ENCODE assay signal across 10 cellular contexts in genomic region chr1:101241485-101242225, GRCh38. TPM values are rescaled to one million over a fixed set of nuclear protein-coding genes. Genes with fewer than 3 reads are reported as not detected.
A peak's percentile ranks its signal among the peaks of the same experiment; 100 is the strongest.
DNase-seq lines count a peak whose midpoint lies in the region; ATAC-seq and TF ChIP-seq lines count a peak whose summit lies in the region.
"Had no signal": no experiment of that assay in that cellular context is flagged by ENCODE, and none has a peak within 500 bp of the region (broad histone marks: within the 10 kb centered on the region; RNA-seq: fewer than 3 reads in every experiment).

No MANE protein-coding gene starts in this region.

- peak overlapping the region; percentile 67 to 96 (median 84) for H3K27ac Mint-ChIP-seq in naive thymus-derived CD8-positive, alpha-beta T cell

- H3K79me2 ChIP-seq in OCI-LY3 (ENCODE audit: low read length) = no peaks in the 10 kb centered on the region

- ATAC-seq in GM18861 (IDR thresholded peaks at IDR 0.05; ENCODE audit: unreplicated experiment) (peak; percentile 29), GM21576 (IDR thresholded peaks at IDR 0.05; ENCODE audit: unreplicated experiment) (peak; percentile 38), HG03520 (IDR thresholded peaks at IDR 0.05; ENCODE audit: unreplicated experiment) (no peak)
- ATAC-seq in naive thymus-derived CD8-positive, alpha-beta T cell = no peak
- ATAC-seq: left cardiac atrium had no signal

- no peak overlapping the region for H3K9ac ChIP-seq in OCI-LY3 (ENCODE audit: low read length)

- peak overlapping the region in 9 of 10 donors; percentile 56 to 100 (median 77) for H3K4me3 Mint-ChIP-seq in naive thymus-derived CD8-positive, alpha-beta T cell
- H3K4me3 Mint-ChIP-seq: stimulated activated naive B cell treated with anti-CD40 and anti-IgM and Interleukin-4, amounts not matched to agents 10 μg/mL and 1 μg/mL and 100 μg/mL, for 72 hours had no signal

- peaks cover 31 to 79% (median 71%) of the 10 kb centered on the region in 4 donors for H3K4me1 Mint-ChIP-seq in naive thymus-derived CD8-positive, alpha-beta T cell

- H3K36me3 ChIP-seq in OCI-LY3 (replicated peaks; ENCODE audit: low read depth, low read length) = no peaks in the 10 kb centered on the region

- H2AFZ ChIP-seq in OCI-LY3 (ENCODE audit: low read depth, low read length) = no peak overlapping the region

- no peak overlapping the region for H3K4me3 ChIP-seq in OCI-LY3 (ENCODE audit: low read length)

- no peaks in the 10 kb centered on the region for H3K9me3 ChIP-seq in OCI-LY3 (ENCODE audit: insufficient read depth, low read length)

- H3K9me3 Mint-ChIP-seq in naive thymus-derived CD8-positive, alpha-beta T cell = peaks cover 0 to under 1% (median 0%) of the 10 kb centered on the region in 9 donors
- H3K9me3 Mint-ChIP-seq: stimulated activated naive B cell treated with anti-CD40 and anti-IgM and Interleukin-4, amounts not matched to agents 10 μg/mL and 1 μg/mL and 100 μg/mL, for 72 hours had no signal

- POLR2A ChIA-PET in naive thymus-derived CD8-positive, alpha-beta T cell (lab: Charles Lee) = interaction anchor here (1.0 to 9.9 kb wide), 5 partner anchors 10 to 316 kb away, joined by 5 to 240 read pairs (median 91); no protein-coding TSS in a partner anchor

- peaks cover 41% of the 10 kb centered on the region for H3K4me1 ChIP-seq in OCI-LY3 (ENCODE audit: low read length)

- H3K27ac ChIP-seq in OCI-LY3 (ENCODE audit: low read length) = no peak overlapping the region

- H3K27me3 Mint-ChIP-seq in naive thymus-derived CD8-positive, alpha-beta T cell = no peaks in the 10 kb centered on the region
- H3K27me3 Mint-ChIP-seq: stimulated activated naive B cell treated with anti-CD40 and anti-IgM and Interleukin-4, amounts not matched to agents 10 μg/mL and 1 μg/mL and 100 μg/mL, for 72 hours had no signal

- TF ChIP-seq CTCF in OCI-LY3 (IDR thresholded peaks at IDR 0.05; ENCODE audit: low read depth, low read length) = no peak

- peaks cover 45 to 58% (median 52%) of the 10 kb centered on the region in 3 donors for H3K36me3 Mint-ChIP-seq in naive thymus-derived CD8-positive, alpha-beta T cell

- peak overlapping the region; percentile 19; the same call in 1 of the 2 replicates for H3K4me2 ChIP-seq in OCI-LY3 (ENCODE audit: low read length)

- peaks cover 82% of the 10 kb centered on the region for H3K27me3 ChIP-seq in OCI-LY3 (ENCODE audit: low read depth, low read length)

- H4K20me1 ChIP-seq in OCI-LY3 (ENCODE audit: insufficient read depth, low read length) = no peaks in the 10 kb centered on the region

- peak in 2 of 10 donors; percentile 21 to 31 for DNase-seq in naive thymus-derived CD8-positive, alpha-beta T cell
- no peak for DNase-seq in HCEC 1CT
- no peak for DNase-seq in NCI-H146 treated with DMSO at 0.1 percent for 48 hours (lab: John Stamatoyannopoulos, UW; ENCODE audit: unreplicated experiment)
- DNase-seq: left cardiac atrium; SIG-M5; stimulated activated naive B cell treated with anti-CD40 and anti-IgM and Interleukin-4, amounts not matched to agents 10 μg/mL and 1 μg/mL and 100 μg/mL, for 72 hours had no signal

RNA-seq across cellular contexts. Expression of gene S1PR1, which starts 4.8 kb away (rescaled TPM):
- total RNA-seq in naive thymus-derived CD8-positive, alpha-beta T cell = 100 to 1,000 TPM; 286 to 292 TPM
- 100 to 1,000 TPM; 143 to 174 (median 155) TPM for polyA plus RNA-seq in naive thymus-derived CD8-positive, alpha-beta T cell

Comparison
In these comparisons a context has a peak if more than half of its experiments do, and no peak if none do; other contexts are left out.
1. ATAC-seq: peak in GM18861 (single experiment) and GM21576 (single experiment); none in naive thymus-derived CD8-positive, alpha-beta T cell (0 of 2) and HG03520 (single experiment).